31 cellular contexts compared by ENCODE assay signal in genomic region chr5:54463696-54464095, GRCh38. TPM values are rescaled to one million over a fixed set of nuclear protein-coding genes. Genes with fewer than 3 reads are reported as not detected.
"Had no signal": no experiment of that assay in that cellular context is flagged by ENCODE, and none has a peak within 500 bp of the region (broad histone marks: within the 10 kb centered on the region; RNA-seq: fewer than 3 reads in every experiment).

No MANE protein-coding gene starts in this region.

- H3K27ac Mint-ChIP-seq: naive thymus-derived CD4-positive, alpha-beta T cell; nephron progenitor cell; stimulated activated memory B cell treated with anti-CD40 and anti-IgM and Interleukin-4, amounts not matched to agents 10 μg/mL and 1 μg/mL and 100 μg/mL, for 72 hours had no signal

- ATAC-seq: esophagus mucosa; left lobe of liver; naive thymus-derived CD4-positive, alpha-beta T cell; right cardiac atrium; stimulated activated memory B cell treated with anti-CD40 and anti-IgM and Interleukin-4, amounts not matched to agents 10 μg/mL and 1 μg/mL and 100 μg/mL, for 72 hours; stimulated activated naive CD8-positive, alpha-beta T cell treated with anti-CD3 and anti-CD28 coated beads, Interleukin-15, Interleukin-2, amounts not matched to agents 100 U/mL and 50 U/mL, for 24 hours; upper lobe of right lung had no signal

- H3K9me3 ChIP-seq: ovary, psoas muscle, sigmoid colon, thoracic aorta, tibial nerve, upper lobe of right lung, vagina had no signal

- H3K4me3 Mint-ChIP-seq: naive thymus-derived CD4-positive, alpha-beta T cell; nephron progenitor cell; stimulated activated memory B cell treated with anti-CD40 and anti-IgM and Interleukin-4, amounts not matched to agents 10 μg/mL and 1 μg/mL and 100 μg/mL, for 72 hours had no signal

- H3K27ac ChIP-seq: dorsolateral prefrontal cortex, epithelial cell of prostate, hepatocyte, ovary, psoas muscle, sigmoid colon, thoracic aorta, tibial nerve, upper lobe of right lung, vagina had no signal

- H3K4me1 ChIP-seq: sigmoid colon, tibial nerve, upper lobe of right lung, vagina had no signal

- FAIRE-seq: frontal cortex had no signal

- H3K4me3 ChIP-seq: dorsolateral prefrontal cortex, hepatocyte, ovary, psoas muscle, sigmoid colon, thoracic aorta, tibial nerve, upper lobe of right lung, vagina had no signal

- DNase-seq: cerebellar nuclear complex; dorsolateral prefrontal cortex; effector CD4-positive, alpha-beta T cell; head of caudate nucleus; kidney; mesenchymal stem cell; midbrain; naive thymus-derived CD4-positive, alpha-beta T cell; nephron progenitor cell; nucleus accumbens; right cardiac atrium; sigmoid colon; stimulated activated CD4-positive, alpha-beta T cell treated with anti-CD3 and anti-CD28 coated beads, Interleukin-2, amount 100 ng/mL, for 24 hours; stimulated activated CD4-positive, alpha-beta T cell treated with anti-CD3 and anti-CD28 coated beads, Interleukin-4, amount 100 ng/mL, for 24 hours; stimulated activated naive CD8-positive, alpha-beta T cell treated with anti-CD3 and anti-CD28 coated beads, Interleukin-15, Interleukin-2, amounts not matched to agents 100 U/mL and 50 U/mL, for 24 hours; substantia nigra; upper lobe of right lung had no signal

- H3K4me1 Mint-ChIP-seq: naive thymus-derived CD4-positive, alpha-beta T cell; stimulated activated memory B cell treated with anti-CD40 and anti-IgM and Interleukin-4, amounts not matched to agents 10 μg/mL and 1 μg/mL and 100 μg/mL, for 72 hours had no signal

- H3K36me3 ChIP-seq: ovary, sigmoid colon, thoracic aorta, tibial nerve, upper lobe of right lung, vagina had no signal

- H3K27me3 ChIP-seq: dorsolateral prefrontal cortex, hepatocyte, ovary, sigmoid colon, tibial nerve, upper lobe of right lung, vagina had no signal

RNA-seq across cellular contexts. Expression of gene HSPB3, which starts 8.2 kb away (rescaled TPM):
- total RNA-seq: esophagus mucosa; glomerular endothelial cell; kidney; left lobe of liver; lung microvascular endothelial cell; naive thymus-derived CD4-positive, alpha-beta T cell; renal cortical epithelial cell; vagina had no signal
- polyA plus RNA-seq: naive thymus-derived CD4-positive, alpha-beta T cell had no signal
